8 cellular contexts compared by ENCODE assay signal in genomic region chr6:134175532-134176282, GRCh38.
DNase-seq lines count a peak whose midpoint lies in the region; ATAC-seq and TF ChIP-seq lines count a peak whose summit lies in the region.

No MANE protein-coding gene starts in this region.

- ATAC-seq in activated CD4-positive, CD25-positive, alpha-beta regulatory T cell treated with anti-CD3 and anti-CD28 coated beads, Interleukin-2, amount 50 U/mL, for 24 hours: peak; percentile 0
- ATAC-seq in HG03108 (IDR thresholded peaks at IDR 0.05; ENCODE audit: unreplicated experiment): peak; percentile 8

- peaks cover 35 to 53% of the 10 kb centered on the region in 2 donors for H3K4me1 Mint-ChIP-seq in immature natural killer cell

- peak overlapping the region; percentile 72 to 98 (median 84) for H3K4me3 Mint-ChIP-seq in immature natural killer cell

- no peaks in the 10 kb centered on the region for H3K36me3 Mint-ChIP-seq in immature natural killer cell

- peaks cover 14 to 27% (median 19%) of the 10 kb centered on the region in 3 donors for H3K27me3 Mint-ChIP-seq in immature natural killer cell (ENCODE audit: low read depth in 3 of 3)

- H3K4me2 ChIP-seq in SK-N-SH: peak overlapping the region; percentile 95

- no peaks in the 10 kb centered on the region for H3K9me3 Mint-ChIP-seq in immature natural killer cell

- POLR2A ChIA-PET in SK-N-SH (lab: Yijun Ruan, JAX): no interaction called here

- peak overlapping the region; percentile 73; the same call in 1 of the 2 replicates for H2AFZ ChIP-seq in SK-N-SH (ENCODE audit: low read depth)

- 6% methylated on average over 27 of the region's 44 CpGs for WGBS in SK-N-SH (ENCODE audit: low lambda C conversion rate)

- in situ Hi-C loops in brain microvascular endothelial cell (cut with HindIII; ENCODE audit: low pct_ligation_motif_present, low sequenced_read_pairs): no loop called here

- TF ChIP-seq RAD21 in SK-N-SH (IDR thresholded peaks at IDR 0.05; ENCODE audit: low read length): no peak

- peaks cover 31% of the 10 kb centered on the region for H4K20me1 ChIP-seq in SK-N-SH (ENCODE audit: insufficient read depth)

- H3K9ac ChIP-seq in SK-N-SH: peak overlapping the region; percentile 83
- H3K9ac ChIP-seq in skeletal muscle tissue (ENCODE audit: low read depth in 1 of 3, low read length in 3 of 3): peak overlapping the region; percentile 86 to 97 (median 94)

- CTCF ChIA-PET in SK-N-SH (lab: Yijun Ruan, JAX): interaction anchor here (1.3 to 6.1 kb wide), 5 partner anchors 19 to 765 kb away, joined by 3 to 48 read pairs (median 19); no protein-coding TSS in a partner anchor

- H3F3A ChIP-seq in SK-N-SH (replicated peaks; ENCODE audit: insufficient read depth): peaks cover 22% of the 10 kb centered on the region

- peaks cover 9 to 24% of the 10 kb centered on the region in 2 experiments for H3K4me1 ChIP-seq in SK-N-SH (ENCODE audit: control insufficient read depth in 1 of 2, insufficient read depth in 2 of 2, low read depth in 1 of 2, low read length in 1 of 2)
- peaks cover 35 to 44% (median 38%) of the 10 kb centered on the region in 3 donors for H3K4me1 ChIP-seq in skeletal muscle tissue (ENCODE audit: control insufficient read depth in 3 of 3, insufficient read depth in 3 of 3, low read length in 3 of 3)

- H3K9me3 ChIP-seq in SK-N-SH: no peaks in the 10 kb centered on the region
- no peaks in the 10 kb centered on the region for H3K9me3 ChIP-seq in skeletal muscle tissue (ENCODE audit: control insufficient read depth in 3 of 3, low read length in 3 of 3)

- peaks cover 39% of the 10 kb centered on the region for H3K79me2 ChIP-seq in SK-N-SH (ENCODE audit: insufficient read depth)

- no peaks in the 10 kb centered on the region for H3K9me2 ChIP-seq in SK-N-SH

- TF ChIP-seq CTCF in SK-N-SH (IDR thresholded peaks at IDR 0.05): no peak
- no peak for TF ChIP-seq CTCF in brain microvascular endothelial cell (IDR thresholded peaks at IDR 0.05; ENCODE audit: low read depth, low read length, missing control alignments)

- H3K27me3 ChIP-seq in SK-N-SH (ENCODE audit: insufficient read depth): no peaks in the 10 kb centered on the region
- no peaks in the 10 kb centered on the region for H3K27me3 ChIP-seq in brain microvascular endothelial cell (replicated peaks)
- H3K27me3 ChIP-seq in skeletal muscle tissue (ENCODE audit: control insufficient read depth in 3 of 3, insufficient read depth in 3 of 3, low read length in 3 of 3): no peaks in the 10 kb centered on the region

- peak overlapping the region; percentile 67 to 94 for H3K27ac ChIP-seq in SK-N-SH (ENCODE audit: low read depth in 2 of 2, low read length in 1 of 2)
- H3K27ac ChIP-seq in brain microvascular endothelial cell: peak overlapping the region; percentile 95
- H3K27ac ChIP-seq in skeletal muscle tissue (ENCODE audit: low read depth, low read length): peak overlapping the region; percentile 98

- H3K4me3 ChIP-seq in SK-N-SH (ENCODE audit: low read depth in 2 of 2, low read length in 1 of 2) (peak overlapping the region; percentile 76 to 78), brain microvascular endothelial cell (ENCODE audit: low read depth, low read length) (peak overlapping the region; percentile 78), skeletal muscle tissue (ENCODE audit: low read length in 3 of 3) (peak overlapping the region; percentile 81 to 92 (median 85))

- peak in 1 of 2 experiments; percentile 20; a peak in 1 of 4 replicates for TF ChIP-seq EP300 in SK-N-SH (IDR thresholded peaks at IDR 0.05; ENCODE audit: borderline replicate concordance in 1 of 2, low read depth in 1 of 2, low read length in 1 of 2)

- peaks cover 20 to 31% of the 10 kb centered on the region in 2 experiments for H3K36me3 ChIP-seq in SK-N-SH (replicated peaks in 1 of 2; ENCODE audit: control insufficient read depth in 1 of 2, insufficient read depth in 2 of 2, low read length in 1 of 2)
- peaks cover 38% of the 10 kb centered on the region for H3K36me3 ChIP-seq in brain microvascular endothelial cell (replicated peaks)
- peaks cover 23 to 31% (median 27%) of the 10 kb centered on the region in 3 donors for H3K36me3 ChIP-seq in skeletal muscle tissue (ENCODE audit: control insufficient read depth in 3 of 3, insufficient read depth in 3 of 3, low read length in 3 of 3)

- DNase-seq in activated CD4-positive, CD25-positive, alpha-beta regulatory T cell treated with anti-CD3 and anti-CD28 coated beads, Interleukin-2, amount 50 U/mL, for 72 hours: no peak
- peak; percentile 49 for DNase-seq in SK-N-SH
- DNase-seq in brain microvascular endothelial cell: peak; percentile 77
- DNase-seq in immature natural killer cell: peak in 1 of 3 donors; percentile 38
- DNase-seq in DMS114 treated with DMSO at 0.1 percent for 48 hours (lab: John Stamatoyannopoulos, UW; ENCODE audit: unreplicated experiment): no peak

- H3K27ac Mint-ChIP-seq in immature natural killer cell: peak overlapping the region in 5 of 6 donors; percentile 4 to 77 (median 68)

TF ChIP-seq in SK-N-SH, 30 proteins besides CTCF, POLR2A, EP300 and RAD21:
- TF ChIP-seq SIN3A (IDR thresholded peaks at IDR 0.05; ENCODE audit: borderline replicate concordance, low read depth, low read length): no peak
- TF ChIP-seq ELF1 (IDR thresholded peaks at IDR 0.05): no peak
- no peak for TF ChIP-seq IRF3 (IDR thresholded peaks at IDR 0.05; ENCODE audit: low read depth, low read length)
- TF ChIP-seq NFIC (IDR thresholded peaks at IDR 0.05; ENCODE audit: borderline replicate concordance): no peak
- TF ChIP-seq, protein P1, sequence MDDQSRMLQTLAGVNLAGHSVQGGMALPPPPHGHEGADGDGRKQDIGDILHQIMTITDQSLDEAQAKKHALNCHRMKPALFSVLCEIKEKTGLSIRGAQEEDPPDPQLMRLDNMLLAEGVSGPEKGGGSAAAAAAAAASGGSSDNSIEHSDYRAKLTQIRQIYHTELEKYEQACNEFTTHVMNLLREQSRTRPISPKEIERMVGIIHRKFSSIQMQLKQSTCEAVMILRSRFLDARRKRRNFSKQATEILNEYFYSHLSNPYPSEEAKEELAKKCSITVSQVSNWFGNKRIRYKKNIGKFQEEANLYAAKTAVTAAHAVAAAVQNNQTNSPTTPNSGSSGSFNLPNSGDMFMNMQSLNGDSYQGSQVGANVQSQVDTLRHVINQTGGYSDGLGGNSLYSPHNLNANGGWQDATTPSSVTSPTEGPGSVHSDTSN (IDR thresholded peaks at IDR 0.05): no peak
- no peak for TF ChIP-seq RXRA (IDR thresholded peaks at IDR 0.05; ENCODE audit: borderline replicate concordance, low read depth)
- no peak for TF ChIP-seq FOXM1 (IDR thresholded peaks at IDR 0.05; ENCODE audit: low read depth)
- no peak for TF ChIP-seq SMC3 (IDR thresholded peaks at IDR 0.05; ENCODE audit: low read depth, low read length)
- TF ChIP-seq MXI1 (IDR thresholded peaks at IDR 0.05; ENCODE audit: low read depth, low read length): 0 out of 2 replicates have a peak, but pooled peaks have one; percentile 19
- peak; percentile 31; the same call in 1 of the 2 replicates for TF ChIP-seq USF1 (IDR thresholded peaks at IDR 0.05; ENCODE audit: borderline replicate concordance, low read depth)
- no peak for TF ChIP-seq FOSL2 (IDR thresholded peaks at IDR 0.05; ENCODE audit: borderline replicate concordance, low read depth)
- TF ChIP-seq, protein P2, sequence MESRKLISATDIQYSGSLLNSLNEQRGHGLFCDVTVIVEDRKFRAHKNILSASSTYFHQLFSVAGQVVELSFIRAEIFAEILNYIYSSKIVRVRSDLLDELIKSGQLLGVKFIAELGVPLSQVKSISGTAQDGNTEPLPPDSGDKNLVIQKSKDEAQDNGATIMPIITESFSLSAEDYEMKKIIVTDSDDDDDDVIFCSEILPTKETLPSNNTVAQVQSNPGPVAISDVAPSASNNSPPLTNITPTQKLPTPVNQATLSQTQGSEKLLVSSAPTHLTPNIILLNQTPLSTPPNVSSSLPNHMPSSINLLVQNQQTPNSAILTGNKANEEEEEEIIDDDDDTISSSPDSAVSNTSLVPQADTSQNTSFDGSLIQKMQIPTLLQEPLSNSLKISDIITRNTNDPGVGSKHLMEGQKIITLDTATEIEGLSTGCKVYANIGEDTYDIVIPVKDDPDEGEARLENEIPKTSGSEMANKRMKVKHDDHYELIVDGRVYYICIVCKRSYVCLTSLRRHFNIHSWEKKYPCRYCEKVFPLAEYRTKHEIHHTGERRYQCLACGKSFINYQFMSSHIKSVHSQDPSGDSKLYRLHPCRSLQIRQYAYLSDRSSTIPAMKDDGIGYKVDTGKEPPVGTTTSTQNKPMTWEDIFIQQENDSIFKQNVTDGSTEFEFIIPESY (IDR thresholded peaks at IDR 0.05; ENCODE audit: borderline replicate concordance, low read depth): no peak
- no peak for TF ChIP-seq FOXJ3 (CRISPR knock-in tag; IDR thresholded peaks at IDR 0.05)
- no peak for TF ChIP-seq CHD2 (IDR thresholded peaks at IDR 0.05; ENCODE audit: low read length, partially characterized antibody)
- peak; percentile 29; the same call in 1 of the 2 replicates for TF ChIP-seq MAX (IDR thresholded peaks at IDR 0.05; ENCODE audit: low read depth)
- no peak for TF ChIP-seq TEAD4 (IDR thresholded peaks at IDR 0.05; ENCODE audit: borderline replicate concordance, insufficient read depth)

Comparison
In these comparisons a context has a peak if more than half of its experiments do, and no peak if none do; other contexts are left out.
1. DNase-seq: peak in SK-N-SH (single experiment) and brain microvascular endothelial cell (single experiment); none in activated CD4-positive, CD25-positive, alpha-beta regulatory T cell treated with anti-CD3 and anti-CD28 coated beads, Interleukin-2, amount 50 U/mL, for 72 hours (single experiment) and DMS114 treated with DMSO at 0.1 percent for 48 hours (single experiment).
2. Peak in every context shown above with its lines, with median percentiles within 50 percentile points of each other: H3K27ac ChIP-seq and H3K4me3 ChIP-seq.